8 cellular contexts compared by ENCODE assay signal in genomic region chr19:1267441-1268391, GRCh38. TPM values are rescaled to one million over a fixed set of nuclear protein-coding genes. Genes with fewer than 3 reads are reported as not detected.
A peak's percentile ranks its signal among the peaks of the same experiment; 100 is the strongest.
DNase-seq lines count a peak whose midpoint lies in the region; ATAC-seq, FAIRE-seq and TF ChIP-seq lines count a peak whose summit lies in the region.

No MANE protein-coding gene starts in this region.

- 39% methylated on average over 18 of the region's 43 CpGs for WGBS in esophagus muscularis mucosa

- peaks cover 72 to 85% (median 77%) of the 10 kb centered on the region in 4 donors for H3K4me1 ChIP-seq in esophagus muscularis mucosa

- DNase-seq in esophagus muscularis mucosa (ENCODE audit: extremely low spot score) = no peak
- no peak for DNase-seq in retinal pigment epithelial cell (ENCODE audit: low read depth)
- no peak for DNase-seq in D721Med (ENCODE audit: insufficient read length, low spot score)
- no peak for DNase-seq in islet precursor cell
- DNase-seq in activated CD4-positive, alpha-beta T cell treated with anti-CD3 and anti-CD28 coated beads, Interleukin-2, amount 50 U/mL, for 4 hours = no peak

- H3K27me3 ChIP-seq in SU-DHL-6 (ENCODE audit: low read length) (no peaks in the 10 kb centered on the region), esophagus muscularis mucosa (no peaks in the 10 kb centered on the region)

- H3K4me2 ChIP-seq in SU-DHL-6 (ENCODE audit: low read depth, low read length, poor library complexity, severe bottlenecking) = peak overlapping the region; percentile 62

- H3K4me3 ChIP-seq in GM12875 (ENCODE audit: low read depth, low read length) = peak overlapping the region; percentile 44
- H3K4me3 ChIP-seq in SU-DHL-6 (ENCODE audit: insufficient read depth, low read length, poor library complexity, severe bottlenecking) = no peak overlapping the region
- peak overlapping the region; percentile 55 to 65 (median 60) for H3K4me3 ChIP-seq in esophagus muscularis mucosa
- peak overlapping the region; percentile 44 for H3K4me3 ChIP-seq in retinal pigment epithelial cell (ENCODE audit: low read length)

- intact Hi-C loops in esophagus muscularis mucosa (cut with DNase I) = loop anchor here (1.0 kb wide), 1 partner anchor 23 kb away; no protein-coding TSS in a partner anchor

- no peaks in the 10 kb centered on the region; the same call in 1 of the 2 replicates for H4K20me1 ChIP-seq in SU-DHL-6 (ENCODE audit: low read depth, low read length)

- H3K36me3 ChIP-seq in SU-DHL-6 (ENCODE audit: low read length) (peaks cover 5% of the 10 kb centered on the region), esophagus muscularis mucosa (peaks cover 13 to 23% (median 21%) of the 10 kb centered on the region in 4 donors)

- H3F3A ChIP-seq in SU-DHL-6 (ENCODE audit: insufficient read depth) = peaks cover 62% of the 10 kb centered on the region

- ATAC-seq in GM21381 (IDR thresholded peaks at IDR 0.05; ENCODE audit: unreplicated experiment) = no peak

- TF ChIP-seq CTCF in GM12875 (IDR thresholded peaks at IDR 0.05; ENCODE audit: borderline replicate concordance, insufficient read depth, low read depth, low read length) (no peak), SU-DHL-6 (IDR thresholded peaks at IDR 0.05; ENCODE audit: insufficient read depth, low read length, poor library complexity, severe bottlenecking) (no peak), esophagus muscularis mucosa (IDR thresholded peaks at IDR 0.05) (no peak), retinal pigment epithelial cell (conservative IDR thresholded peaks at IDR 0.05; ENCODE audit: low read depth, low read length) (no peak), D721Med (IDR thresholded peaks at IDR 0.05; ENCODE audit: insufficient read depth, missing control alignments) (no peak)

- H3K27ac ChIP-seq in SU-DHL-6 (ENCODE audit: low read depth, low read length) = no peak overlapping the region
- peak overlapping the region; percentile 97 to 100 (median 100) for H3K27ac ChIP-seq in esophagus muscularis mucosa (replicated peaks in 1 of 4)

- peaks cover 21% of the 10 kb centered on the region for H3K79me2 ChIP-seq in SU-DHL-6 (ENCODE audit: insufficient read depth, low read length)

- no peak for TF ChIP-seq EP300 in esophagus muscularis mucosa (IDR thresholded peaks at IDR 0.05)

- no peak for FAIRE-seq in D721Med (lab: Jason Lieb, UNC)

- no peaks in the 10 kb centered on the region for H3K9me2 ChIP-seq in SU-DHL-6 (replicated peaks; ENCODE audit: insufficient read depth, low read length)

- TF ChIP-seq POLR2A in esophagus muscularis mucosa (IDR thresholded peaks at IDR 0.05; ENCODE audit: low read depth) = no peak

- peak overlapping the region; percentile 46; the same call in 1 of the 2 replicates for H3K9ac ChIP-seq in SU-DHL-6 (ENCODE audit: low read length)

- H3K9me3 ChIP-seq in SU-DHL-6 (ENCODE audit: insufficient read depth, low read length) (no peaks in the 10 kb centered on the region), esophagus muscularis mucosa (no peaks in the 10 kb centered on the region)

- H2AFZ ChIP-seq in SU-DHL-6 (ENCODE audit: low read depth, low read length, severe bottlenecking) = no peak overlapping the region

RNA-seq across cellular contexts. Expression of gene CIRBP, which starts 1.4 kb away (rescaled TPM):
- total RNA-seq in esophagus muscularis mucosa = 100 to 1,000 TPM; 236 to 601 (median 429) TPM

RNA-seq across cellular contexts. Expression of gene FAM174C, which starts 7.6 kb away (rescaled TPM):
- 10 to 100 TPM; 24.9 to 58.9 (median 43.6) TPM for total RNA-seq in esophagus muscularis mucosa

RNA-seq across cellular contexts. Expression of gene EFNA2, which starts 18.0 kb away (rescaled TPM):
- total RNA-seq in esophagus muscularis mucosa = not detected

RNA-seq across cellular contexts. Expression of gene MIDN, which starts 19.3 kb away (rescaled TPM):
- 10 to 100 TPM; 20.3 to 72.2 (median 31.8) TPM for total RNA-seq in esophagus muscularis mucosa

RNA-seq across cellular contexts. Expression of gene ATP5F1D, which starts 26.2 kb away (rescaled TPM):
- 100 to 1,000 TPM in 2 of 4 donors, 10 to 100 TPM in 2; 77.5 to 140 (median 109) TPM for total RNA-seq in esophagus muscularis mucosa
